In genomic region chr11:127620660-127621059, GRCh38 we compare ENCODE assay signal across 16 cellular contexts.
"Had no signal": no experiment of that assay in that cellular context is flagged by ENCODE, and none has a peak within 500 bp of the region (broad histone marks: within the 10 kb centered on the region; RNA-seq: fewer than 3 reads in every experiment).

No MANE protein-coding gene starts in this region.

- H3K9me3 Mint-ChIP-seq: activated CD4-positive, alpha-beta memory T cell treated with anti-CD3 and anti-CD28 coated beads for 36 hours; activated naive CD8-positive, alpha-beta T cell treated with anti-CD3 and anti-CD28 coated beads, Interleukin-2, amount 50 U/mL, for 24 hours had no signal

- H3K4me2 ChIP-seq: hepatocyte had no signal

- DNase-seq: activated CD4-positive, alpha-beta memory T cell treated with anti-CD3 and anti-CD28 coated beads for 36 hours; activated naive CD4-positive, alpha-beta T cell; activated naive CD8-positive, alpha-beta T cell treated with anti-CD3 and anti-CD28 coated beads, Interleukin-2, amount 50 U/mL, for 24 hours; activated T-cell treated with anti-CD3 and anti-CD28 coated beads, Interleukin-2, amount 50 U/mL, for 48 hours; colonic mucosa; effector CD8-positive, alpha-beta T cell; kidney glomerular epithelial cell; spleen; stimulated activated CD4-positive, alpha-beta T cell treated with anti-CD3 and anti-CD28 coated beads, Interleukin-1b, Interleukin-23, amount 100 ng/mL, for 48 hours; stimulated activated naive CD4-positive, alpha-beta T cell; trophoblast cell had no signal

- H2AFZ ChIP-seq: hepatocyte had no signal

- ATAC-seq: activated naive CD8-positive, alpha-beta T cell treated with anti-CD3 and anti-CD28 coated beads, Interleukin-2, amount 50 U/mL, for 24 hours; sciatic nerve had no signal

- H3K27ac Mint-ChIP-seq: activated CD4-positive, alpha-beta memory T cell treated with anti-CD3 and anti-CD28 coated beads for 36 hours; activated naive CD8-positive, alpha-beta T cell treated with anti-CD3 and anti-CD28 coated beads, Interleukin-2, amount 50 U/mL, for 24 hours; mesothelial cell of epicardium had no signal

- H3K4me1 Mint-ChIP-seq: activated naive CD8-positive, alpha-beta T cell treated with anti-CD3 and anti-CD28 coated beads, Interleukin-2, amount 50 U/mL, for 24 hours had no signal

- H3K4me3 ChIP-seq: ascending aorta, colonic mucosa, hepatocyte, spleen had no signal

- H3K27ac ChIP-seq: ascending aorta, colonic mucosa, hepatocyte, spleen had no signal

- H3K4me1 ChIP-seq: ascending aorta, colonic mucosa, spleen had no signal

- H3K27me3 Mint-ChIP-seq: activated CD4-positive, alpha-beta memory T cell treated with anti-CD3 and anti-CD28 coated beads for 36 hours had no signal

- H3K27me3 ChIP-seq: ascending aorta, colonic mucosa, hepatocyte, spleen had no signal

- H3K36me3 ChIP-seq: ascending aorta, colonic mucosa, spleen had no signal

- H3K36me3 Mint-ChIP-seq: activated CD4-positive, alpha-beta memory T cell treated with anti-CD3 and anti-CD28 coated beads for 36 hours; mesothelial cell of epicardium had no signal

- H3K4me3 Mint-ChIP-seq: activated CD4-positive, alpha-beta memory T cell treated with anti-CD3 and anti-CD28 coated beads for 36 hours; activated naive CD8-positive, alpha-beta T cell treated with anti-CD3 and anti-CD28 coated beads, Interleukin-2, amount 50 U/mL, for 24 hours; mesothelial cell of epicardium; neural crest cell had no signal

- H3K9me3 ChIP-seq: ascending aorta, colonic mucosa, spleen had no signal
